Comparison of ENCODE assay signal across 11 cellular contexts in the genomic region with DNA sequence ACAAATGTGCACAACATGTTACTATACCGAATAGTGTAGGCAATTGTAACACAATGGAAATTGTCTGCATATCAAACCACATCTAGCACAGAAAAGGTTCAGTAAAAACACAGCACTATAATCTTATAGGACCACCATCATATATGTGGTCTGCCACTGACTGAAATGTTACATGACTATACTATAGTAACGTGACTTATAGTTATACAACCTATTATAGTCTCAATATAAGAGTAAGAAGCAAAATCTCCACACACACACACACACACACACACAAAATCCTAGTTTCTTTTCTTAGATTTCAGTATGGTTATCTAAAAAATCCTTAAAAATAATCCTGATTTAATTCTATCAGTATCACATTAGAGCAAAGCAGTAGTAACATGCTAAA.
A peak's percentile ranks its signal among the peaks of the same experiment; 100 is the strongest.
DNase-seq lines count a peak whose midpoint lies in the region; ATAC-seq and TF ChIP-seq lines count a peak whose summit lies in the region.
"Had no signal": no experiment of that assay in that cellular context is flagged by ENCODE, and none has a peak within 500 bp of the region (broad histone marks: within the 10 kb centered on the region; RNA-seq: fewer than 3 reads in every experiment).

No MANE protein-coding gene starts in this region.

- intact Hi-C loops in Caco-2 (cut with micrococcal nuclease; ENCODE audit: unreplicated experiment), result loop anchor here (1.0 kb wide), 1 partner anchor 18 kb away; no protein-coding TSS in a partner anchor

- no peak overlapping the region for H3K4me3 Mint-ChIP-seq in Caco-2 (ENCODE audit: unreplicated experiment)
- H3K4me3 Mint-ChIP-seq in central memory CD8-positive, alpha-beta T cell, result no peak overlapping the region
- H3K4me3 Mint-ChIP-seq: B cell had no signal

- peak overlapping the region in 1 of 11 experiments; percentile 11; a peak in 1 of 22 replicates for H3K9ac ChIP-seq in BLaER1 treated with 17β-estradiol and CSF1 and Interleukin-3, amounts not matched to agents 10 nM and 100 nM
- no peak overlapping the region for H3K9ac ChIP-seq in smooth muscle cell (ENCODE audit: low read depth)

- H2AFZ ChIP-seq in smooth muscle cell (ENCODE audit: low read depth), result no peak overlapping the region

- H3K79me2 ChIP-seq in smooth muscle cell (ENCODE audit: low read depth), result no peaks in the 10 kb centered on the region

- DNase-seq in Caco-2 (no peak), smooth muscle cell (lab: John Stamatoyannopoulos, UW; ENCODE audit: unreplicated experiment) (no peak), HUDEP-2 (lab: John Stamatoyannopoulos, UW; ENCODE audit: unreplicated experiment in 76 of 76) (no peak), NCI-H748 (lab: John Stamatoyannopoulos, UW; ENCODE audit: unreplicated experiment) (no peak)
- no peak for DNase-seq in central memory CD8-positive, alpha-beta T cell (ENCODE audit: low spot score in 2 of 2)
- DNase-seq: NCI-H187, NCI-H446 treated with DMSO at 0.1 percent for 48 hours had no signal

- H3K27me3 ChIP-seq in BLaER1 treated with 17β-estradiol and CSF1 and Interleukin-3, amounts not matched to agents 10 nM and 100 nM, result no peaks in the 10 kb centered on the region
- H3K27me3 ChIP-seq in Caco-2 (replicated peaks; ENCODE audit: control insufficient read depth, insufficient read depth, low read length) (no peaks in the 10 kb centered on the region), smooth muscle cell (ENCODE audit: low read depth) (no peaks in the 10 kb centered on the region)

- peaks cover 34% of the 10 kb centered on the region for H3K4me1 Mint-ChIP-seq in Caco-2 (ENCODE audit: low read depth, unreplicated experiment)
- H3K4me1 Mint-ChIP-seq in central memory CD8-positive, alpha-beta T cell, result peaks cover 15% of the 10 kb centered on the region

- no TSS peak for BruUV-seq in Caco-2 (replicated peaks; lab: Mats Ljungman, UMichigan)

- peaks cover 0 to 40% (median 11%) of the 10 kb centered on the region in 11 experiments; a peak in 12 of 22 replicates for H3K36me3 ChIP-seq in BLaER1 treated with 17β-estradiol and CSF1 and Interleukin-3, amounts not matched to agents 10 nM and 100 nM
- H3K36me3 ChIP-seq in Caco-2 (ENCODE audit: control insufficient read depth, insufficient read depth, low read length), result no peaks in the 10 kb centered on the region
- H3K36me3 ChIP-seq in smooth muscle cell (ENCODE audit: low read depth), result no peaks in the 10 kb centered on the region

- H3K9me3 ChIP-seq in BLaER1 treated with 17β-estradiol and CSF1 and Interleukin-3, amounts not matched to agents 10 nM and 100 nM (replicated peaks in 1 of 11), result peaks cover 0 to 4% (median 0%) of the 10 kb centered on the region in 11 experiments; a peak in 2 of 22 replicates
- H3K9me3 ChIP-seq in Caco-2 (no peaks in the 10 kb centered on the region), smooth muscle cell (replicated peaks; ENCODE audit: low read depth) (no peaks in the 10 kb centered on the region)

- H3K4me2 ChIP-seq in BLaER1 treated with 17β-estradiol and CSF1 and Interleukin-3, amounts not matched to agents 10 nM and 100 nM, result peak overlapping the region; percentile 24 to 72 (median 63); a peak in 20 of 22 replicates
- no peak overlapping the region for H3K4me2 ChIP-seq in smooth muscle cell

- H3F3A ChIP-seq in smooth muscle cell (ENCODE audit: low read depth), result no peaks in the 10 kb centered on the region

- TF ChIP-seq CTCF in Caco-2 (IDR thresholded peaks at IDR 0.05; ENCODE audit: insufficient read depth in 1 of 2, low read depth in 1 of 2, low read length in 1 of 2, severe bottlenecking in 1 of 2, unreplicated experiment in 1 of 2) (no peak), smooth muscle cell (IDR thresholded peaks at IDR 0.05; ENCODE audit: borderline replicate concordance, insufficient read depth, poor library complexity, severe bottlenecking) (no peak)

- WGBS in smooth muscle cell (ENCODE audit: low lambda C conversion rate), result 95% methylated on average over 2 of the region's 2 CpGs

- H4K20me1 ChIP-seq in BLaER1 treated with 17β-estradiol and CSF1 and Interleukin-3, amounts not matched to agents 10 nM and 100 nM, result no peaks in the 10 kb centered on the region
- H4K20me1 ChIP-seq in smooth muscle cell (ENCODE audit: low read depth), result no peaks in the 10 kb centered on the region

- H3K27ac ChIP-seq in BLaER1 treated with 17β-estradiol and CSF1 and Interleukin-3, amounts not matched to agents 10 nM and 100 nM, result peak overlapping the region in 5 of 11 experiments; percentile 23 to 64 (median 58); a peak in 9 of 22 replicates
- peak overlapping the region; percentile 51 for H3K27ac ChIP-seq in smooth muscle cell (ENCODE audit: low read depth)

- peak overlapping the region; percentile 80 for H3K27ac Mint-ChIP-seq in Caco-2 (ENCODE audit: unreplicated experiment)
- H3K27ac Mint-ChIP-seq in central memory CD8-positive, alpha-beta T cell (ENCODE audit: low read depth), result peak overlapping the region; percentile 32

- CTCF ChIA-PET in Caco-2 (lab: Charles Lee), result no interaction called here

- no peak for ATAC-seq in central memory CD8-positive, alpha-beta T cell (replicated peaks; ENCODE audit: extremely low read depth, poor library complexity, severe bottlenecking)
- ATAC-seq in GM18858 (IDR thresholded peaks at IDR 0.05; ENCODE audit: unreplicated experiment), result no peak
- ATAC-seq: HCT116 had no signal

- no peaks in the 10 kb centered on the region for H3K27me3 Mint-ChIP-seq in Caco-2 (ENCODE audit: insufficient read depth, unreplicated experiment)
- no peaks in the 10 kb centered on the region for H3K27me3 Mint-ChIP-seq in central memory CD8-positive, alpha-beta T cell
- H3K27me3 Mint-ChIP-seq: B cell had no signal

- no peaks in the 10 kb centered on the region for H3K9me3 Mint-ChIP-seq in Caco-2 (ENCODE audit: unreplicated experiment)
- no peaks in the 10 kb centered on the region for H3K9me3 Mint-ChIP-seq in central memory CD8-positive, alpha-beta T cell

- H3K4me1 ChIP-seq in BLaER1 treated with 17β-estradiol and CSF1 and Interleukin-3, amounts not matched to agents 10 nM and 100 nM, result peaks cover 9 to 30% (median 21%) of the 10 kb centered on the region in 10 experiments
- peaks cover 57% of the 10 kb centered on the region for H3K4me1 ChIP-seq in Caco-2
- H3K4me1 ChIP-seq in smooth muscle cell (ENCODE audit: low read depth), result no peaks in the 10 kb centered on the region

- H3K36me3 Mint-ChIP-seq in Caco-2 (ENCODE audit: insufficient read depth, unreplicated experiment), result peaks cover 6% of the 10 kb centered on the region
- peaks cover 3% of the 10 kb centered on the region for H3K36me3 Mint-ChIP-seq in central memory CD8-positive, alpha-beta T cell (ENCODE audit: insufficient read depth)

- POLR2A ChIA-PET in Caco-2 (lab: Charles Lee), result no interaction called here

- no peak overlapping the region for H3K4me3 ChIP-seq in BLaER1 treated with 17β-estradiol and CSF1 and Interleukin-3, amounts not matched to agents 10 nM and 100 nM
- H3K4me3 ChIP-seq in Caco-2 (ENCODE audit: low read depth, low read length) (no peak overlapping the region), smooth muscle cell (no peak overlapping the region)
